ENCODE assay signal across 1 cellular context in the genomic region with DNA sequence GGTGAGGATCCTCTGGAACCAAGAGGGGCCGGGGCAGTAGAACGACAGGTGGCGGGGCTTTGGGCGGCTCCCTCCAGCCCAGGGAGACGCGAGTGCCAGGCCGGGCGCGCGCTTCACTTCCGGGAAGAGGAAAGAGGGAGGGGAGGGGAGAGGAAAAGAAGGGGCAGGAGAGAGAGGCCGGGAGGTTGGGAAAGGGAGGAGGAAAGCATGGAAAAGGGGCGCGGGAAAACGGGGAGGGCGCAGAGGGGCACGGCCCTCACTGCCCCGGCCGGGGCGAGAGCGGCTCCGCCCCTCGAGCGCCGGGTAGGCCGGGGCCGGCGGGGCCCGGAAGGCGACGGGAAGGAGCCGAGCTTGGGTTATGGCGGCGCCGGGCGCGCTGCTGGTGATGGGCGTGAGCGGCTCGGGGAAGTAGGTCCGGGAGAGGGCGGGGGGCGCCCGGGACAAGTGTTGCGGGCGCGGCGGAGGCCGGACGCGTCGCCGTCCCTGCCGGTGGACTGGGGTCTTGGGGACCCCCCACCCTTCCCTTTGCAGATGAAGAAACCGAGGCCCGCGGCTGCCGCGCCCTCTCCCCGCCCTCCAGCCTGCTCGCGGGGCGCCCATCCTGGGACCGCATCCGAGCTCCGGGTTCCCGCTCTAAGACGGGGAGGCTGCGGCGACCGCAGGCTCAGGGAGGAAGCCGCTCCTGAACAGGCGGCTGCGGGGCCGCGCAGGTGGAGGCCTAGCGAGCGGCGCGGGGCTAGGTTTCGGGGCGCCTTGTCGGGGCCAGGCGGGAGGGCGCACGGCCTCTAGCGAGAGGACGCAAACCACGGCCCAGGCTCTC.
A peak's percentile ranks its signal among the peaks of the same experiment; 100 is the strongest.
TF ChIP-seq lines count a peak whose summit lies in the region.

IDNK (plus strand) TSS at position 330 of the 820 bp plus-strand sequence; CDS start at position 359, 29 bp downstream.

TF ChIP-seq in K562, 482 proteins besides CTCF, POLR2A, EP300 and RAD21 (continued from another document and continues in another):
- TF ChIP-seq KLF1 (tag; IDR thresholded peaks at IDR 0.05) = peak; percentile 15; the same call in 1 of the 2 replicates
- TF ChIP-seq DEAF1 (CRISPR knock-in tag; IDR thresholded peaks at IDR 0.05) = no peak
- no peak for TF ChIP-seq C11orf30 (IDR thresholded peaks at IDR 0.05; ENCODE audit: low read depth)
- no peak for TF ChIP-seq CBFA2T2 (conservative IDR thresholded peaks at IDR 0.05)
- no peak for TF ChIP-seq SMAD2 (IDR thresholded peaks at IDR 0.05; ENCODE audit: low read depth, low read length)
- TF ChIP-seq GABPB2 (CRISPR knock-in tag; conservative IDR thresholded peaks at IDR 0.05) = no peak
- no peak for TF ChIP-seq THRA (IDR thresholded peaks at IDR 0.05)
- TF ChIP-seq ZNF134 (CRISPR knock-in tag; conservative IDR thresholded peaks at IDR 0.05) = no peak
- TF ChIP-seq, protein P1, sequence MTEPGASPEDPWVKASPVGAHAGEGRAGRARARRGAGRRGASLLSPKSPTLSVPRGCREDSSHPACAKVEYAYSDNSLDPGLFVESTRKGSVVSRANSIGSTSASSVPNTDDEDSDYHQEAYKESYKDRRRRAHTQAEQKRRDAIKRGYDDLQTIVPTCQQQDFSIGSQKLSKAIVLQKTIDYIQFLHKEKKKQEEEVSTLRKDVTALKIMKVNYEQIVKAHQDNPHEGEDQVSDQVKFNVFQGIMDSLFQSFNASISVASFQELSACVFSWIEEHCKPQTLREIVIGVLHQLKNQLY (CRISPR knock-in tag; conservative IDR thresholded peaks at IDR 0.05) = no peak
- no peak for TF ChIP-seq ZNF551 (CRISPR knock-in tag; IDR thresholded peaks at IDR 0.05)
- TF ChIP-seq ETV1 (tag; conservative IDR thresholded peaks at IDR 0.05; ENCODE audit: low read depth) = peak; percentile 39; the same call in 1 of the 2 replicates
- no peak for TF ChIP-seq ZSCAN32 (CRISPR knock-in tag; IDR thresholded peaks at IDR 0.05)
- TF ChIP-seq ZNF280A (IDR thresholded peaks at IDR 0.05; ENCODE audit: low read depth, partially characterized antibody) = no peak
- TF ChIP-seq CHD7 (IDR thresholded peaks at IDR 0.05; ENCODE audit: low read depth, low read length) = no peak
- no peak for TF ChIP-seq PHTF2 (CRISPR knock-in tag; IDR thresholded peaks at IDR 0.05)
- TF ChIP-seq NRF1 (conservative IDR thresholded peaks at IDR 0.05 in 1 of 2, IDR thresholded peaks at IDR 0.05 in 1 of 2) = peak; percentile 27 to 47; a peak in 1 of 4 replicates
- TF ChIP-seq, protein P2, sequence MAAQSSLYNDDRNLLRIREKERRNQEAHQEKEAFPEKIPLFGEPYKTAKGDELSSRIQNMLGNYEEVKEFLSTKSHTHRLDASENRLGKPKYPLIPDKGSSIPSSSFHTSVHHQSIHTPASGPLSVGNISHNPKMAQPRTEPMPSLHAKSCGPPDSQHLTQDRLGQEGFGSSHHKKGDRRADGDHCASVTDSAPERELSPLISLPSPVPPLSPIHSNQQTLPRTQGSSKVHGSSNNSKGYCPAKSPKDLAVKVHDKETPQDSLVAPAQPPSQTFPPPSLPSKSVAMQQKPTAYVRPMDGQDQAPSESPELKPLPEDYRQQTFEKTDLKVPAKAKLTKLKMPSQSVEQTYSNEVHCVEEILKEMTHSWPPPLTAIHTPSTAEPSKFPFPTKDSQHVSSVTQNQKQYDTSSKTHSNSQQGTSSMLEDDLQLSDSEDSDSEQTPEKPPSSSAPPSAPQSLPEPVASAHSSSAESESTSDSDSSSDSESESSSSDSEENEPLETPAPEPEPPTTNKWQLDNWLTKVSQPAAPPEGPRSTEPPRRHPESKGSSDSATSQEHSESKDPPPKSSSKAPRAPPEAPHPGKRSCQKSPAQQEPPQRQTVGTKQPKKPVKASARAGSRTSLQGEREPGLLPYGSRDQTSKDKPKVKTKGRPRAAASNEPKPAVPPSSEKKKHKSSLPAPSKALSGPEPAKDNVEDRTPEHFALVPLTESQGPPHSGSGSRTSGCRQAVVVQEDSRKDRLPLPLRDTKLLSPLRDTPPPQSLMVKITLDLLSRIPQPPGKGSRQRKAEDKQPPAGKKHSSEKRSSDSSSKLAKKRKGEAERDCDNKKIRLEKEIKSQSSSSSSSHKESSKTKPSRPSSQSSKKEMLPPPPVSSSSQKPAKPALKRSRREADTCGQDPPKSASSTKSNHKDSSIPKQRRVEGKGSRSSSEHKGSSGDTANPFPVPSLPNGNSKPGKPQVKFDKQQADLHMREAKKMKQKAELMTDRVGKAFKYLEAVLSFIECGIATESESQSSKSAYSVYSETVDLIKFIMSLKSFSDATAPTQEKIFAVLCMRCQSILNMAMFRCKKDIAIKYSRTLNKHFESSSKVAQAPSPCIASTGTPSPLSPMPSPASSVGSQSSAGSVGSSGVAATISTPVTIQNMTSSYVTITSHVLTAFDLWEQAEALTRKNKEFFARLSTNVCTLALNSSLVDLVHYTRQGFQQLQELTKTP (IDR thresholded peaks at IDR 0.05; ENCODE audit: low read depth in 1 of 2, partially characterized antibody in 2 of 2) = no peak
- 0 out of 2 replicates have a peak, but pooled peaks have one; percentile 31 for TF ChIP-seq ATF1 (CRISPR knock-in tag; IDR thresholded peaks at IDR 0.05)
- 0 out of 2 replicates have a peak, but pooled peaks have one; percentile 32 for TF ChIP-seq ATF1 (tag; IDR thresholded peaks at IDR 0.05)
- TF ChIP-seq, protein P3, sequence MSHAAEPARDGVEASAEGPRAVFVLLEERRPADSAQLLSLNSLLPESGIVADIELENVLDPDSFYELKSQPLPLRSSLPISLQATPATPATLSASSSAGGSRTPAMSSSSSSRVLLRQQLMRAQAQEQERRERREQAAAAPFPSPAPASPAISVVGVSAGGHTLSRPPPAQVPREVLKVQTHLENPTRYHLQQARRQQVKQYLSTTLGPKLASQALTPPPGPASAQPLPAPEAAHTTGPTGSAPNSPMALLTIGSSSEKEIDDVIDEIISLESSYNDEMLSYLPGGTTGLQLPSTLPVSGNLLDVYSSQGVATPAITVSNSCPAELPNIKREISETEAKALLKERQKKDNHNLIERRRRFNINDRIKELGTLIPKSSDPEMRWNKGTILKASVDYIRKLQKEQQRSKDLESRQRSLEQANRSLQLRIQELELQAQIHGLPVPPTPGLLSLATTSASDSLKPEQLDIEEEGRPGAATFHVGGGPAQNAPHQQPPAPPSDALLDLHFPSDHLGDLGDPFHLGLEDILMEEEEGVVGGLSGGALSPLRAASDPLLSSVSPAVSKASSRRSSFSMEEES (CRISPR knock-in tag; IDR thresholded peaks at IDR 0.05) = no peak
